In the genomic region with DNA sequence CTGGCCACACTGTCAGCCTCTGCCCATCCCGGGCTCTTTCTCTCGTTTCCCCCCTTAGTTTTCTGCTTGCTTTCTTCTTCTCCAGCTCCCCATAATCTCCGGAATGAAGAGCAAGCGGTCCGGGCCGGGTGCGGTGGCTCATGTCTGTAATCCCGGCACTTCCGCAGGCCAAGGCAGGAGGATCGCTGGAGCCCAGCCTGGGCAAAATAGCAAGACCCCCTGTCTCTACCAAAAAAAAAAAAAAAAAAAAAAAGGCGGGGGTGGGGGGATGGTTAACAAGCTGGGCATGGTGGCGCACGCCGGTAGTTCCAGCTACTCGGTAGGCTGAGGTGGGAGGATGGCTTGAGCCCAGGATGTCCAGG, we compare ENCODE assay signal across 14 cellular contexts. TPM values are rescaled to one million over a fixed set of nuclear protein-coding genes. Genes with fewer than 3 reads are reported as not detected.
A peak's percentile ranks its signal among the peaks of the same experiment; 100 is the strongest.
DNase-seq lines count a peak whose midpoint lies in the region; ATAC-seq and TF ChIP-seq lines count a peak whose summit lies in the region.
"Had no signal": no experiment of that assay in that cellular context is flagged by ENCODE, and none has a peak within 500 bp of the region (broad histone marks: within the 10 kb centered on the region; RNA-seq: fewer than 3 reads in every experiment).

No MANE protein-coding gene starts in this region.

- TF ChIP-seq CTCF in astrocyte of the spinal cord (IDR thresholded peaks at IDR 0.05; ENCODE audit: low read depth, low read length) = no peak
- no peak for TF ChIP-seq CTCF in fibroblast of mammary gland (conservative IDR thresholded peaks at IDR 0.05; ENCODE audit: control insufficient read depth, insufficient read depth, low read depth, low read length)
- TF ChIP-seq CTCF in upper lobe of right lung (IDR thresholded peaks at IDR 0.05) = no peak

- in situ Hi-C loops in astrocyte of the spinal cord (cut with HindIII; ENCODE audit: low sequenced_read_pairs) (no loop called here), HAP-1 (cut with MboI; ENCODE audit: low sequenced_read_pairs) (no loop called here)

- no peak overlapping the region for H3K27ac ChIP-seq in upper lobe of right lung

- no peaks in the 10 kb centered on the region for H3K9me3 ChIP-seq in mucosa of stomach (ENCODE audit: control insufficient read depth, low read length)
- no peaks in the 10 kb centered on the region for H3K9me3 ChIP-seq in upper lobe of right lung
- H3K9me3 ChIP-seq in HAP-1 = no peaks in the 10 kb centered on the region

- intact Hi-C loops in upper lobe of right lung (cut with DNase I) = no loop called here

- H3K4me3 ChIP-seq in astrocyte of the spinal cord (ENCODE audit: low read depth, low read length) = peak overlapping the region; percentile 15
- peak overlapping the region; percentile 9 for H3K4me3 ChIP-seq in fibroblast of mammary gland (ENCODE audit: control insufficient read depth, low read depth, low read length)
- H3K4me3 ChIP-seq in mucosa of stomach (ENCODE audit: low read length) = no peak overlapping the region
- peak overlapping the region; percentile 26 for H3K4me3 ChIP-seq in upper lobe of right lung
- no peak overlapping the region for H3K4me3 ChIP-seq in HAP-1

- H3K27me3 ChIP-seq in mucosa of stomach (ENCODE audit: control insufficient read depth, insufficient read depth, low read length) (peaks cover 4% of the 10 kb centered on the region), upper lobe of right lung (no peaks in the 10 kb centered on the region), HAP-1 (ENCODE audit: low read depth) (no peaks in the 10 kb centered on the region)

- H3K9ac ChIP-seq in mucosa of stomach (ENCODE audit: low read length) = peak overlapping the region; percentile 45

- no peaks in the 10 kb centered on the region for H3K36me3 ChIP-seq in mucosa of stomach (ENCODE audit: control insufficient read depth, insufficient read depth, low read length)
- no peaks in the 10 kb centered on the region for H3K36me3 ChIP-seq in upper lobe of right lung
- no peaks in the 10 kb centered on the region for H3K36me3 ChIP-seq in HAP-1 (replicated peaks)

- no peak for ATAC-seq in upper lobe of right lung
- ATAC-seq: HCT116 had no signal

- DNase-seq in astrocyte of the spinal cord (ENCODE audit: low read depth, low spot score) (no peak), fibroblast of mammary gland (ENCODE audit: low read depth) (no peak), upper lobe of right lung (no peak), HAP-1 (ENCODE audit: low spot score in 2 of 2) (no peak), HT-29 (ENCODE audit: low spot score) (no peak), SKM-1 (lab: John Stamatoyannopoulos, UW; ENCODE audit: unreplicated experiment) (no peak)
- DNase-seq: activated CD4-positive, alpha-beta memory T cell treated with anti-CD3 and anti-CD28 coated beads for 36 hours; activated gamma-delta T cell treated with Interleukin-2 at 50 U/mL for 16 hours; hippocampal formation; KG1; NCI-H2107; stimulated activated CD4-positive, alpha-beta T cell treated with anti-CD3 and anti-CD28 coated beads, Interleukin-15, amount 100 ng/mL, for 24 hours had no signal

- H3K4me1 ChIP-seq in mucosa of stomach (ENCODE audit: control insufficient read depth, insufficient read depth, low read length) = peaks cover 38% of the 10 kb centered on the region
- peaks cover 47% of the 10 kb centered on the region for H3K4me1 ChIP-seq in upper lobe of right lung
- peaks cover 6% of the 10 kb centered on the region; the same call in 1 of the 2 replicates for H3K4me1 ChIP-seq in HAP-1

RNA-seq across cellular contexts. Expression of a gene that starts 40.8 kb away (rescaled TPM):
- total RNA-seq in upper lobe of right lung = 819 TPM
- 281 and 282 TPM in 2 replicates for total RNA-seq in HT-29 (2014; rRNA removed; shearing (Covaris generic))

Comparison
In these comparisons a context has a peak if more than half of its experiments do, and no peak if none do; other contexts are left out.
1. H3K4me3 ChIP-seq: peak in astrocyte of the spinal cord (single experiment), fibroblast of mammary gland (single experiment) and upper lobe of right lung (single experiment); none in mucosa of stomach (single experiment) and HAP-1 (single experiment).